Comparison of ENCODE assay signal across 15 cellular contexts in the genomic region with DNA sequence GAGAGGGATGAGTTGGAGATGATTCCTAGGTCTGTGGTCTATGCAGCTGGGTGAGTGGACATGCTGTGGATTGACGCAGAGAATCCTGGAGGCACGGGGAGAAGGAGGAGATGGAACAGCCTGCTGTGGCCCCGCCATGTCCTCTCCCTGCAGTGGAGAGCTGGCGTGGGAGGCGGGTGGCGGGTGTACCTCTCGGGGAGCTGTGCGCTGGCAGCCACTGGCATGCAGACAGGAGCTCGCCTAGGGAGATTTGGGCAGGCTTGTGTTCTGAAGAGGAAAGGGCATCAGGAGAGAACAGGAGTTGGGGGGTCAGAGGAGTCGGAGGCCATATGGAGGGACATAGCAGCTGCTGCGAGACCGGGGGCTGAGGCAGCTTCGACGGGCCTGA.
"Had no signal": no experiment of that assay in that cellular context is flagged by ENCODE, and none has a peak within 500 bp of the region (broad histone marks: within the 10 kb centered on the region; RNA-seq: fewer than 3 reads in every experiment).

No MANE protein-coding gene starts in this region.

- H3K27me3 ChIP-seq: uterus had no signal

- H3K27ac Mint-ChIP-seq: activated CD4-positive, alpha-beta T cell treated with anti-CD3 and anti-CD28 coated beads for 36 hours; activated naive CD4-positive, alpha-beta T cell treated with anti-CD3 and anti-CD28 coated beads, Interleukin-2, amount 50 U/mL, for 24 hours; activated T-helper 2 cell treated with anti-CD3 and anti-CD28 coated beads, Interferon-gamma antibody, Interleukin-2, Interleukin-4, amounts not matched to agents 10 μg/mL and 5 μg/mL and 100 μg/mL, durations not matched to agents 14 hours and 24 hours and 36 hours had no signal

- H3K9me3 ChIP-seq: uterus had no signal

- ATAC-seq: activated CD4-positive, alpha-beta T cell treated with anti-CD3 and anti-CD28 coated beads for 36 hours; left cardiac atrium; naive thymus-derived CD4-positive, alpha-beta T cell; sciatic nerve had no signal

- H3K4me1 ChIP-seq: uterus had no signal

- H3K27ac ChIP-seq: coronary artery, uterus, VCaP had no signal

- H3K27me3 Mint-ChIP-seq: activated CD4-positive, alpha-beta T cell treated with anti-CD3 and anti-CD28 coated beads for 36 hours; activated naive CD4-positive, alpha-beta T cell treated with anti-CD3 and anti-CD28 coated beads, Interleukin-2, amount 50 U/mL, for 24 hours; naive thymus-derived CD4-positive, alpha-beta T cell had no signal

- H3K4me3 ChIP-seq: coronary artery, lung, uterus had no signal

- FAIRE-seq: bronchial epithelial cell had no signal

- DNase-seq: activated CD4-positive, alpha-beta T cell treated with anti-CD3 and anti-CD28 coated beads for 36 hours; effector CD8-positive, alpha-beta T cell; left cardiac atrium; naive thymus-derived CD4-positive, alpha-beta T cell; stimulated activated CD4-positive, alpha-beta T cell treated with anti-CD3 and anti-CD28 coated beads, Interleukin-2, amount 100 ng/mL, for 24 hours; stimulated activated naive CD4-positive, alpha-beta T cell; T1000; uterus had no signal

- H3K4me1 Mint-ChIP-seq: activated CD4-positive, alpha-beta T cell treated with anti-CD3 and anti-CD28 coated beads for 36 hours; activated naive CD4-positive, alpha-beta T cell treated with anti-CD3 and anti-CD28 coated beads, Interleukin-2, amount 50 U/mL, for 24 hours had no signal

- H3K36me3 ChIP-seq: uterus had no signal

- H3K4me3 Mint-ChIP-seq: activated CD4-positive, alpha-beta T cell treated with anti-CD3 and anti-CD28 coated beads for 36 hours; activated naive CD4-positive, alpha-beta T cell treated with anti-CD3 and anti-CD28 coated beads, Interleukin-2, amount 50 U/mL, for 24 hours; naive thymus-derived CD4-positive, alpha-beta T cell had no signal

- H3K9me3 Mint-ChIP-seq: activated naive CD4-positive, alpha-beta T cell treated with anti-CD3 and anti-CD28 coated beads, Interleukin-2, amount 50 U/mL, for 24 hours; activated T-helper 2 cell treated with anti-CD3 and anti-CD28 coated beads, Interferon-gamma antibody, Interleukin-2, Interleukin-4, amounts not matched to agents 10 μg/mL and 5 μg/mL and 100 μg/mL, durations not matched to agents 14 hours and 24 hours and 36 hours had no signal
